In the genomic region with DNA sequence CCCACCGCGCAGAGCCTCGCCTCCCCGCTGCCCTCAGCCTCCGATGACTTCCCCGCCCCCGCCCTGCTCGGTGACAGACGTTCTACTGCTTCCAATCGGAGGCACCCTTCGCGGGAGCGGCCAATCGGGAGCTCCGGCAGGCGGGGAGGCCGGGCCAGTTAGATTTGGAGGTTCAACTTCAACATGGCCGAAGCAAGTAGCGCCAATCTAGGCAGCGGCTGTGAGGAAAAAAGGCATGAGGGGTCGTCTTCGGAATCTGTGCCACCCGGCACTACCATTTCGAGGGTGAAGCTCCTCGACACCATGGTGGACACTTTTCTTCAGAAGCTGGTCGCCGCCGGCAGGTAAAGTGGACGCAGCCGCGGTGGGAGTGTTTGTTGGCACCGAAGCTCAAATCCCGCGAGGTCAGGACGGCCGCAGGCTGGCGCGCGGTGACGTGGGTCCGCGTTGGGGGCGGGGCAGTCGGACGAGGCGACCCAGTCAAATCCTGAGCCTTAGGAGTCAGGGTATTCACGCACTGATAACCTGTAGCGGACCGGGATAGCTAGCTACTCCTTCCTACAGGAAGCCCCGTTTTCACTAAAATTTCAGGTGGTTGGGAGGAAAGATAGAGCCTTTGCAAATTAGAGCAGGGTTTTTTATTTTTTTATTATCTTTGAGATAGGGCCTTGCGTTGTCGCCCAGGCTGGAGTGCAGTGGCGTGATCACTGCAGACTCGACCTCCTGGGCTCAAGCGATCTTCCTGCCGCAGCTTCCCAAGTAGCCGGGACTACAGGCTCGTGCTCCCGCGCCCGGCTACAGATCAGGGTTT, we compare ENCODE assay signal across 1 cellular context.
TF ChIP-seq lines count a peak whose summit lies in the region.

A gene with protein sequence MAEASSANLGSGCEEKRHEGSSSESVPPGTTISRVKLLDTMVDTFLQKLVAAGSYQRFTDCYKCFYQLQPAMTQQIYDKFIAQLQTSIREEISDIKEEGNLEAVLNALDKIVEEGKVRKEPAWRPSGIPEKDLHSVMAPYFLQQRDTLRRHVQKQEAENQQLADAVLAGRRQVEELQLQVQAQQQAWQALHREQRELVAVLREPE (plus strand): TSS at position 175 of the 811 bp plus-strand sequence. CDS start 9 bp downstream, at position 184.

TF ChIP-seq in HEK293, 187 proteins besides CTCF, POLR2A, EP300 and RAD21 (continued from another document and continues in another):
- TF ChIP-seq, protein P1, sequence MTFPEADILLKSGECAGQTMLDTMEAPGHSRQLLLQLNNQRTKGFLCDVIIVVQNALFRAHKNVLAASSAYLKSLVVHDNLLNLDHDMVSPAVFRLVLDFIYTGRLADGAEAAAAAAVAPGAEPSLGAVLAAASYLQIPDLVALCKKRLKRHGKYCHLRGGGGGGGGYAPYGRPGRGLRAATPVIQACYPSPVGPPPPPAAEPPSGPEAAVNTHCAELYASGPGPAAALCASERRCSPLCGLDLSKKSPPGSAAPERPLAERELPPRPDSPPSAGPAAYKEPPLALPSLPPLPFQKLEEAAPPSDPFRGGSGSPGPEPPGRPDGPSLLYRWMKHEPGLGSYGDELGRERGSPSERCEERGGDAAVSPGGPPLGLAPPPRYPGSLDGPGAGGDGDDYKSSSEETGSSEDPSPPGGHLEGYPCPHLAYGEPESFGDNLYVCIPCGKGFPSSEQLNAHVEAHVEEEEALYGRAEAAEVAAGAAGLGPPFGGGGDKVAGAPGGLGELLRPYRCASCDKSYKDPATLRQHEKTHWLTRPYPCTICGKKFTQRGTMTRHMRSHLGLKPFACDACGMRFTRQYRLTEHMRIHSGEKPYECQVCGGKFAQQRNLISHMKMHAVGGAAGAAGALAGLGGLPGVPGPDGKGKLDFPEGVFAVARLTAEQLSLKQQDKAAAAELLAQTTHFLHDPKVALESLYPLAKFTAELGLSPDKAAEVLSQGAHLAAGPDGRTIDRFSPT (tag by site-specific recombination; IDR thresholded peaks at IDR 0.05): peak; percentile 97
- peak; percentile 82 for TF ChIP-seq SP7 (tag by site-specific recombination; IDR thresholded peaks at IDR 0.05)
- TF ChIP-seq, protein P2, sequence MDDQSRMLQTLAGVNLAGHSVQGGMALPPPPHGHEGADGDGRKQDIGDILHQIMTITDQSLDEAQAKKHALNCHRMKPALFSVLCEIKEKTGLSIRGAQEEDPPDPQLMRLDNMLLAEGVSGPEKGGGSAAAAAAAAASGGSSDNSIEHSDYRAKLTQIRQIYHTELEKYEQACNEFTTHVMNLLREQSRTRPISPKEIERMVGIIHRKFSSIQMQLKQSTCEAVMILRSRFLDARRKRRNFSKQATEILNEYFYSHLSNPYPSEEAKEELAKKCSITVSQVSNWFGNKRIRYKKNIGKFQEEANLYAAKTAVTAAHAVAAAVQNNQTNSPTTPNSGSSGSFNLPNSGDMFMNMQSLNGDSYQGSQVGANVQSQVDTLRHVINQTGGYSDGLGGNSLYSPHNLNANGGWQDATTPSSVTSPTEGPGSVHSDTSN (CRISPR knock-in tag; IDR thresholded peaks at IDR 0.05): no peak
- TF ChIP-seq ZNF2 (tag by site-specific recombination; IDR thresholded peaks at IDR 0.05): peak; percentile 94
- TF ChIP-seq ZNF394 (tag by site-specific recombination; IDR thresholded peaks at IDR 0.05; ENCODE audit: borderline replicate concordance): peak; percentile 91
- TF ChIP-seq ZNF24 (tag by site-specific recombination; IDR thresholded peaks at IDR 0.05): peak; percentile 68; the same call in 1 of the 2 replicates
- TF ChIP-seq GLI4 (tag by site-specific recombination; IDR thresholded peaks at IDR 0.05): 0 out of 2 replicates have a peak, but pooled peaks have one; percentile 18
- 0 out of 2 replicates have a peak, but pooled peaks have one; percentile 40 for TF ChIP-seq ZNF610 (tag by site-specific recombination; IDR thresholded peaks at IDR 0.05; ENCODE audit: borderline replicate concordance)
- TF ChIP-seq ZNF146 (tag by site-specific recombination; IDR thresholded peaks at IDR 0.05): peak; percentile 4; the same call in 1 of the 2 replicates
- TF ChIP-seq, protein P3, sequence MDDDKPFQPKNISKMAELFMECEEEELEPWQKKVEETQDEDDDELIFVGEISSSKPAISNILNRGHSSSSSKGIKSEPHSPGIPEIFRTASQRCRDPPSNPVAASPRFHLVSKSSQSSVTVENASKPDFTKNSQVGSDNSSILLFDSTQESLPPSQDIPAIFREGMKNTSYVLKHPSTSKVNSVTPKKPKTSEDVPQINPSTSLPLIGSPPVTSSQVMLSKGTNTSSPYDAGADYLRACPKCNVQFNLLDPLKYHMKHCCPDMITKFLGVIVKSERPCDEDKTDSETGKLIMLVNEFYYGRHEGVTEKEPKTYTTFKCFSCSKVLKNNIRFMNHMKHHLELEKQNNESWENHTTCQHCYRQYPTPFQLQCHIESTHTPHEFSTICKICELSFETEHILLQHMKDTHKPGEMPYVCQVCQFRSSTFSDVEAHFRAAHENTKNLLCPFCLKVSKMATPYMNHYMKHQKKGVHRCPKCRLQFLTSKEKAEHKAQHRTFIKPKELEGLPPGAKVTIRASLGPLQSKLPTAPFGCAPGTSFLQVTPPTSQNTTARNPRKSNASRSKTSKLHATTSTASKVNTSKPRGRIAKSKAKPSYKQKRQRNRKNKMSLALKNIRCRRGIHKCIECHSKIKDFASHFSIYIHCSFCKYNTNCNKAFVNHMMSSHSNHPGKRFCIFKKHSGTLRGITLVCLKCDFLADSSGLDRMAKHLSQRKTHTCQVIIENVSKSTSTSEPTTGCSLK (tag by site-specific recombination; IDR thresholded peaks at IDR 0.05): no peak
- no peak; the same call in 1 of the 2 replicates for TF ChIP-seq ZNF558 (tag by site-specific recombination; IDR thresholded peaks at IDR 0.05)
- TF ChIP-seq, protein P4, sequence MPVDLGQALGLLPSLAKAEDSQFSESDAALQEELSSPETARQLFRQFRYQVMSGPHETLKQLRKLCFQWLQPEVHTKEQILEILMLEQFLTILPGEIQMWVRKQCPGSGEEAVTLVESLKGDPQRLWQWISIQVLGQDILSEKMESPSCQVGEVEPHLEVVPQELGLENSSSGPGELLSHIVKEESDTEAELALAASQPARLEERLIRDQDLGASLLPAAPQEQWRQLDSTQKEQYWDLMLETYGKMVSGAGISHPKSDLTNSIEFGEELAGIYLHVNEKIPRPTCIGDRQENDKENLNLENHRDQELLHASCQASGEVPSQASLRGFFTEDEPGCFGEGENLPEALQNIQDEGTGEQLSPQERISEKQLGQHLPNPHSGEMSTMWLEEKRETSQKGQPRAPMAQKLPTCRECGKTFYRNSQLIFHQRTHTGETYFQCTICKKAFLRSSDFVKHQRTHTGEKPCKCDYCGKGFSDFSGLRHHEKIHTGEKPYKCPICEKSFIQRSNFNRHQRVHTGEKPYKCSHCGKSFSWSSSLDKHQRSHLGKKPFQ (tag by site-specific recombination; IDR thresholded peaks at IDR 0.05): no peak
- no peak for TF ChIP-seq ZNF311 (tag by site-specific recombination; IDR thresholded peaks at IDR 0.05; ENCODE audit: borderline replicate concordance)
- TF ChIP-seq, protein P5, sequence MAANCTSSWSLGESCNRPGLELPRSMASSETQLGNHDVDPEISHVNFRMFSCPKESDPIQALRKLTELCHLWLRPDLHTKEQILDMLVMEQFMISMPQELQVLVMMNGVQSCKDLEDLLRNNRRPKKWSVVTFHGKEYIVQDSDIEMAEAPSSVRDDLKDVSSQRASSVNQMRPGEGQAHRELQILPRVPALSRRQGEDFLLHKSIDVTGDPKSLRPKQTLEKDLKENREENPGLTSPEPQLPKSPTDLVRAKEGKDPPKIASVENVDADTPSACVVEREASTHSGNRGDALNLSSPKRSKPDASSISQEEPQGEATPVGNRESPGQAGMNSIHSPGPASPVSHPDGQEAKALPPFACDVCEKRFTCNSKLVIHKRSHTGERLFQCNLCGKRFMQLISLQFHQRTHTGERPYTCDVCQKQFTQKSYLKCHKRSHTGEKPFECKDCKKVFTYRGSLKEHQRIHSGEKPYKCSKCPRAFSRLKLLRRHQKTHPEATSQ (tag by site-specific recombination; IDR thresholded peaks at IDR 0.05): 0 out of 2 replicates have a peak, but pooled peaks have one; percentile 34
- TF ChIP-seq ZNF843 (tag by site-specific recombination; IDR thresholded peaks at IDR 0.05): peak; percentile 50; the same call in 1 of the 2 replicates
- TF ChIP-seq SCRT2 (tag by site-specific recombination; IDR thresholded peaks at IDR 0.05): peak; percentile 97
- TF ChIP-seq ZNF16 (tag by site-specific recombination; IDR thresholded peaks at IDR 0.05; ENCODE audit: low read depth): no peak
- peak; percentile 69 for TF ChIP-seq EGR2 (tag by site-specific recombination; IDR thresholded peaks at IDR 0.05; ENCODE audit: low read depth)
- no peak for TF ChIP-seq ZNF747 (tag by site-specific recombination; IDR thresholded peaks at IDR 0.05)
- TF ChIP-seq, protein P6, sequence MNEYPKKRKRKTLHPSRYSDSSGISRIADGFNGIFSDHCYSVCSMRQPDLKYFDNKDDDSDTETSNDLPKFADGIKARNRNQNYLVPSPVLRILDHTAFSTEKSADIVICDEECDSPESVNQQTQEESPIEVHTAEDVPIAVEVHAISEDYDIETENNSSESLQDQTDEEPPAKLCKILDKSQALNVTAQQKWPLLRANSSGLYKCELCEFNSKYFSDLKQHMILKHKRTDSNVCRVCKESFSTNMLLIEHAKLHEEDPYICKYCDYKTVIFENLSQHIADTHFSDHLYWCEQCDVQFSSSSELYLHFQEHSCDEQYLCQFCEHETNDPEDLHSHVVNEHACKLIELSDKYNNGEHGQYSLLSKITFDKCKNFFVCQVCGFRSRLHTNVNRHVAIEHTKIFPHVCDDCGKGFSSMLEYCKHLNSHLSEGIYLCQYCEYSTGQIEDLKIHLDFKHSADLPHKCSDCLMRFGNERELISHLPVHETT (tag by site-specific recombination; IDR thresholded peaks at IDR 0.05): peak; percentile 36; the same call in 1 of the 2 replicates
- TF ChIP-seq ZXDB (tag by site-specific recombination; IDR thresholded peaks at IDR 0.05): peak; percentile 95
- no peak for TF ChIP-seq ZSCAN16 (tag by site-specific recombination; IDR thresholded peaks at IDR 0.05)
- TF ChIP-seq, protein P7, sequence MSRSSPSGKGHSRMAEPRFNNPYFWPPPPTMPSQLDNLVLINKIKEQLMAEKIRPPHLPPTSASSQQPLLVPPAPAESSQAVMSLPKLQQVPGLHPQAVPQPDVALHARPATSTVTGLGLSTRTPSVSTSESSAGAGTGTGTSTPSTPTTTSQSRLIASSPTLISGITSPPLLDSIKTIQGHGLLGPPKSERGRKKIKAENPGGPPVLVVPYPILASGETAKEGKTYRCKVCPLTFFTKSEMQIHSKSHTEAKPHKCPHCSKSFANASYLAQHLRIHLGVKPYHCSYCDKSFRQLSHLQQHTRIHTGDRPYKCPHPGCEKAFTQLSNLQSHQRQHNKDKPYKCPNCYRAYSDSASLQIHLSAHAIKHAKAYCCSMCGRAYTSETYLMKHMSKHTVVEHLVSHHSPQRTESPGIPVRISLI (tag by site-specific recombination; IDR thresholded peaks at IDR 0.05): 0 out of 2 replicates have a peak, but pooled peaks have one; percentile 23
- peak; percentile 75 for TF ChIP-seq ZFHX2 (tag by site-specific recombination; conservative IDR thresholded peaks at IDR 0.05)
- peak; percentile 36; the same call in 1 of the 2 replicates for TF ChIP-seq GLIS1 (tag by site-specific recombination; IDR thresholded peaks at IDR 0.05)
- TF ChIP-seq, protein P8, sequence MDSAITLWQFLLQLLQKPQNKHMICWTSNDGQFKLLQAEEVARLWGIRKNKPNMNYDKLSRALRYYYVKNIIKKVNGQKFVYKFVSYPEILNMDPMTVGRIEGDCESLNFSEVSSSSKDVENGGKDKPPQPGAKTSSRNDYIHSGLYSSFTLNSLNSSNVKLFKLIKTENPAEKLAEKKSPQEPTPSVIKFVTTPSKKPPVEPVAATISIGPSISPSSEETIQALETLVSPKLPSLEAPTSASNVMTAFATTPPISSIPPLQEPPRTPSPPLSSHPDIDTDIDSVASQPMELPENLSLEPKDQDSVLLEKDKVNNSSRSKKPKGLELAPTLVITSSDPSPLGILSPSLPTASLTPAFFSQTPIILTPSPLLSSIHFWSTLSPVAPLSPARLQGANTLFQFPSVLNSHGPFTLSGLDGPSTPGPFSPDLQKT (IDR thresholded peaks at IDR 0.05; ENCODE audit: borderline replicate concordance, low read depth, low read length): no peak
- TF ChIP-seq ZNF140 (tag by site-specific recombination; IDR thresholded peaks at IDR 0.05): no peak
- 0 out of 2 replicates have a peak, but pooled peaks have one; percentile 41 for TF ChIP-seq ZNF366 (tag by site-specific recombination; conservative IDR thresholded peaks at IDR 0.05)
- TF ChIP-seq ZNF391 (tag by site-specific recombination; IDR thresholded peaks at IDR 0.05; ENCODE audit: borderline replicate concordance, low read depth): peak; percentile 22; the same call in 1 of the 2 replicates
- TF ChIP-seq KLF8 (tag by site-specific recombination; IDR thresholded peaks at IDR 0.05): peak; percentile 86
- TF ChIP-seq ZNF837 (tag by site-specific recombination; IDR thresholded peaks at IDR 0.05): no peak
- peak; percentile 73 for TF ChIP-seq ZFP69B (tag by site-specific recombination; IDR thresholded peaks at IDR 0.05)
- TF ChIP-seq SCRT1 (tag by site-specific recombination; IDR thresholded peaks at IDR 0.05; ENCODE audit: borderline replicate concordance): peak; percentile 85; the same call in 1 of the 2 replicates
- TF ChIP-seq, protein P9, sequence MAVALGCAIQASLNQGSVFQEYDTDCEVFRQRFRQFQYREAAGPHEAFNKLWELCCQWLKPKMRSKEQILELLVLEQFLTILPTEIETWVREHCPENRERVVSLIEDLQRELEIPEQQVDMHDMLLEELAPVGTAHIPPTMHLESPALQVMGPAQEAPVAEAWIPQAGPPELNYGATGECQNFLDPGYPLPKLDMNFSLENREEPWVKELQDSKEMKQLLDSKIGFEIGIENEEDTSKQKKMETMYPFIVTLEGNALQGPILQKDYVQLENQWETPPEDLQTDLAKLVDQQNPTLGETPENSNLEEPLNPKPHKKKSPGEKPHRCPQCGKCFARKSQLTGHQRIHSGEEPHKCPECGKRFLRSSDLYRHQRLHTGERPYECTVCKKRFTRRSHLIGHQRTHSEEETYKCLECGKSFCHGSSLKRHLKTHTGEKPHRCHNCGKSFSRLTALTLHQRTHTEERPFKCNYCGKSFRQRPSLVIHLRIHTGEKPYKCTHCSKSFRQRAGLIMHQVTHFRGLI (tag by site-specific recombination; IDR thresholded peaks at IDR 0.05): peak; percentile 29; the same call in 1 of the 2 replicates
- TF ChIP-seq ZNF112 (tag by site-specific recombination; IDR thresholded peaks at IDR 0.05): no peak
- no peak for TF ChIP-seq ZNF585B (tag by site-specific recombination; IDR thresholded peaks at IDR 0.05)
- TF ChIP-seq, protein P10, sequence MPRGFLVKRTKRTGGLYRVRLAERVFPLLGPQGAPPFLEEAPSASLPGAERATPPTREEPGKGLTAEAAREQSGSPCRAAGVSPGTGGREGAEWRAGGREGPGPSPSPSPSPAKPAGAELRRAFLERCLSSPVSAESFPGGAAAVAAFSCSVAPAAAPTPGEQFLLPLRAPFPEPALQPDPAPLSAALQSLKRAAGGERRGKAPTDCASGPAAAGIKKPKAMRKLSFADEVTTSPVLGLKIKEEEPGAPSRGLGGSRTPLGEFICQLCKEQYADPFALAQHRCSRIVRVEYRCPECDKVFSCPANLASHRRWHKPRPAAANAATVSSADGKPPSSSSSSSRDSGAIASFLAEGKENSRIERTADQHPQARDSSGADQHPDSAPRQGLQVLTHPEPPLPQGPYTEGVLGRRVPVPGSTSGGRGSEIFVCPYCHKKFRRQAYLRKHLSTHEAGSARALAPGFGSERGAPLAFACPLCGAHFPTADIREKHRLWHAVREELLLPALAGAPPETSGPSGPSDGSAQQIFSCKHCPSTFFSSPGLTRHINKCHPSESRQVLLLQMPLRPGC (tag by site-specific recombination; IDR thresholded peaks at IDR 0.05): peak; percentile 59
- TF ChIP-seq KLF7 (tag by site-specific recombination; IDR thresholded peaks at IDR 0.05; ENCODE audit: borderline replicate concordance): 0 out of 2 replicates have a peak, but pooled peaks have one; percentile 42
- peak; percentile 86 for TF ChIP-seq ZNF324 (tag by site-specific recombination; IDR thresholded peaks at IDR 0.05)
- peak; percentile 64 for TF ChIP-seq ZBTB21 (tag by site-specific recombination; IDR thresholded peaks at IDR 0.05)
- peak; percentile 75; the same call in 1 of the 2 replicates for TF ChIP-seq OSR2 (tag by site-specific recombination; IDR thresholded peaks at IDR 0.05)
